In genomic region chr1:47445823-47446567, GRCh38 we compare ENCODE assay signal across 16 cellular contexts. TPM values are rescaled to one million over a fixed set of nuclear protein-coding genes. Genes with fewer than 3 reads are reported as not detected.
A peak's percentile ranks its signal among the peaks of the same experiment; 100 is the strongest.
DNase-seq lines count a peak whose midpoint lies in the region; ATAC-seq and TF ChIP-seq lines count a peak whose summit lies in the region.
"Had no signal": no experiment of that assay in that cellular context is flagged by ENCODE, and none has a peak within 500 bp of the region (broad histone marks: within the 10 kb centered on the region; RNA-seq: fewer than 3 reads in every experiment).

No MANE protein-coding gene starts in this region.

- no peaks in the 10 kb centered on the region for H3K36me3 ChIP-seq in CD4-positive, CD25-positive, alpha-beta regulatory T cell (ENCODE audit: control insufficient read depth, insufficient read depth, low read length)
- H3K36me3 ChIP-seq: BE2C had no signal

- H3K9me3 Mint-ChIP-seq in CD4-positive, CD25-positive, alpha-beta regulatory T cell, result peaks cover 0 to 8% (median 0%) of the 10 kb centered on the region in 7 donors
- no peaks in the 10 kb centered on the region for H3K9me3 Mint-ChIP-seq in central memory CD8-positive, alpha-beta T cell
- no peaks in the 10 kb centered on the region for H3K9me3 Mint-ChIP-seq in natural killer cell treated with Interleukin-12 subunit alpha and Interleukin-12 subunit beta and Interleukin-15 and Interleukin-18, amount 100 ng/mL, for 72 hours

- peaks cover 0 to 26% (median 14%) of the 10 kb centered on the region in 4 donors for H3K4me1 Mint-ChIP-seq in CD4-positive, CD25-positive, alpha-beta regulatory T cell
- peaks cover 14% of the 10 kb centered on the region for H3K4me1 Mint-ChIP-seq in central memory CD8-positive, alpha-beta T cell
- H3K4me1 Mint-ChIP-seq in natural killer cell treated with Interleukin-12 subunit alpha and Interleukin-12 subunit beta and Interleukin-15 and Interleukin-18, amount 100 ng/mL, for 72 hours (ENCODE audit: low read depth in 2 of 2), result peaks cover 21 to 26% of the 10 kb centered on the region in 2 donors

- no peak overlapping the region for H3K27ac ChIP-seq in CD4-positive, CD25-positive, alpha-beta regulatory T cell (ENCODE audit: insufficient read depth, low read length, poor library complexity, severe bottlenecking)
- no peak overlapping the region for H3K27ac ChIP-seq in substantia nigra (ENCODE audit: low read depth, low read length, poor library complexity, severe bottlenecking)
- H3K27ac ChIP-seq: PC-9 had no signal

- TF ChIP-seq CTCF in GM20000 (IDR thresholded peaks at IDR 0.05; ENCODE audit: extremely low read depth, missing control alignments), result no peak

- DNase-seq in CD4-positive, CD25-positive, alpha-beta regulatory T cell, result no peak
- peak; percentile 29 for DNase-seq in GM20000 (ENCODE audit: low spot score)
- DNase-seq in central memory CD8-positive, alpha-beta T cell (ENCODE audit: low spot score in 2 of 2), result no peak
- no peak for DNase-seq in natural killer cell treated with Interleukin-12 subunit alpha and Interleukin-12 subunit beta and Interleukin-15 and Interleukin-18, amount 100 ng/mL, for 72 hours (ENCODE audit: low spot score)
- no peak for DNase-seq in substantia nigra (lab: John Stamatoyannopoulos, UW)
- no peak for DNase-seq in NCI-H1694 (lab: John Stamatoyannopoulos, UW)
- DNase-seq: BE2C, DMS 273 treated with DMSO at 0.1 percent for 48 hours, KBM-7, NCI-H1048, NCI-H146, NCI-H2107, PC-9 had no signal

- H3K27me3 ChIP-seq in CD4-positive, CD25-positive, alpha-beta regulatory T cell (ENCODE audit: control insufficient read depth, insufficient read depth, low read length), result peaks cover 75% of the 10 kb centered on the region

- no peaks in the 10 kb centered on the region for H3K27me3 Mint-ChIP-seq in CD4-positive, CD25-positive, alpha-beta regulatory T cell
- H3K27me3 Mint-ChIP-seq in central memory CD8-positive, alpha-beta T cell, result no peaks in the 10 kb centered on the region
- peaks cover 49 to 57% of the 10 kb centered on the region in 2 donors for H3K27me3 Mint-ChIP-seq in natural killer cell treated with Interleukin-12 subunit alpha and Interleukin-12 subunit beta and Interleukin-15 and Interleukin-18, amount 100 ng/mL, for 72 hours

- no peaks in the 10 kb centered on the region for H3K36me3 Mint-ChIP-seq in CD4-positive, CD25-positive, alpha-beta regulatory T cell
- H3K36me3 Mint-ChIP-seq in central memory CD8-positive, alpha-beta T cell (ENCODE audit: insufficient read depth), result peaks cover 10% of the 10 kb centered on the region
- no peaks in the 10 kb centered on the region for H3K36me3 Mint-ChIP-seq in natural killer cell treated with Interleukin-12 subunit alpha and Interleukin-12 subunit beta and Interleukin-15 and Interleukin-18, amount 100 ng/mL, for 72 hours

- no peak overlapping the region for H3K4me3 ChIP-seq in CD4-positive, CD25-positive, alpha-beta regulatory T cell (ENCODE audit: low read depth, low read length)
- H3K4me3 ChIP-seq: PC-9 had no signal

- peaks cover 24% of the 10 kb centered on the region for H3K4me1 ChIP-seq in CD4-positive, CD25-positive, alpha-beta regulatory T cell (ENCODE audit: control insufficient read depth, insufficient read depth, low read length, poor library complexity, severe bottlenecking)
- H3K4me1 ChIP-seq: BE2C had no signal

- H3K9me3 ChIP-seq in CD4-positive, CD25-positive, alpha-beta regulatory T cell (ENCODE audit: control insufficient read depth in 2 of 2, low read length in 2 of 2), result peaks cover 0 to 13% of the 10 kb centered on the region in 2 experiments
- H3K9me3 ChIP-seq: BE2C had no signal

- no peak for ATAC-seq in CD4-positive, CD25-positive, alpha-beta regulatory T cell (ENCODE audit: low read depth in 2 of 2)
- no peak for ATAC-seq in central memory CD8-positive, alpha-beta T cell (replicated peaks; ENCODE audit: extremely low read depth, poor library complexity, severe bottlenecking)
- ATAC-seq in natural killer cell treated with Interleukin-12 subunit alpha and Interleukin-12 subunit beta and Interleukin-15 and Interleukin-18, amount 100 ng/mL, for 72 hours, result no peak
- no peak for ATAC-seq in HG03565 (IDR thresholded peaks at IDR 0.05; ENCODE audit: unreplicated experiment)

- peak overlapping the region; percentile 12 to 57 (median 47) for H3K4me3 Mint-ChIP-seq in CD4-positive, CD25-positive, alpha-beta regulatory T cell
- peak overlapping the region; percentile 60 for H3K4me3 Mint-ChIP-seq in central memory CD8-positive, alpha-beta T cell
- H3K4me3 Mint-ChIP-seq in natural killer cell treated with Interleukin-12 subunit alpha and Interleukin-12 subunit beta and Interleukin-15 and Interleukin-18, amount 100 ng/mL, for 72 hours, result peak overlapping the region; percentile 76

- H3K27ac Mint-ChIP-seq in CD4-positive, CD25-positive, alpha-beta regulatory T cell, result no peak overlapping the region
- H3K27ac Mint-ChIP-seq in central memory CD8-positive, alpha-beta T cell (ENCODE audit: low read depth), result no peak overlapping the region
- no peak overlapping the region for H3K27ac Mint-ChIP-seq in natural killer cell treated with Interleukin-12 subunit alpha and Interleukin-12 subunit beta and Interleukin-15 and Interleukin-18, amount 100 ng/mL, for 72 hours

RNA-seq across cellular contexts. Expression of gene FOXD2, which starts 8.2 kb away (rescaled TPM):
- total RNA-seq in CD4-positive, CD25-positive, alpha-beta regulatory T cell, result 0.74 TPM
- polyA plus RNA-seq in CD4-positive, CD25-positive, alpha-beta regulatory T cell, result under 1 TPM; 0.10 to 0.37 (median 0.20) TPM
- under 1 TPM; 0.33 to 0.36 TPM for total RNA-seq in natural killer cell treated with Interleukin-12 subunit alpha and Interleukin-12 subunit beta and Interleukin-15 and Interleukin-18, amount 100 ng/mL, for 72 hours

RNA-seq across cellular contexts. Expression of gene FOXE3, which starts 29.9 kb away (rescaled TPM):
- not detected for total RNA-seq in CD4-positive, CD25-positive, alpha-beta regulatory T cell
- not detected for polyA plus RNA-seq in CD4-positive, CD25-positive, alpha-beta regulatory T cell
- not detected for total RNA-seq in natural killer cell treated with Interleukin-12 subunit alpha and Interleukin-12 subunit beta and Interleukin-15 and Interleukin-18, amount 100 ng/mL, for 72 hours
- total RNA-seq: Daoy, M059J had no signal
